9 cellular contexts compared by ENCODE assay signal in genomic region chr11:83035070-83035854, GRCh38. TPM values are rescaled to one million over a fixed set of nuclear protein-coding genes. Genes with fewer than 3 reads are reported as not detected.
A peak's percentile ranks its signal among the peaks of the same experiment; 100 is the strongest.
DNase-seq lines count a peak whose midpoint lies in the region; ATAC-seq and TF ChIP-seq lines count a peak whose summit lies in the region.
"Had no signal": no experiment of that assay in that cellular context is flagged by ENCODE, and none has a peak within 500 bp of the region (broad histone marks: within the 10 kb centered on the region; RNA-seq: fewer than 3 reads in every experiment).

No MANE protein-coding gene starts in this region.

- intact Hi-C loops in A673 (cut with micrococcal nuclease; ENCODE audit: unreplicated experiment), result no loop called here
- intact Hi-C loops in heart right ventricle (cut with DNase I), result loop anchor here in 2 of 10 donors (2.0 to 10.0 kb wide), 2 partner anchors 36 to 50 kb away; partner anchors contain the start of gene RAB30 (in 1 of the 2)

- H4K20me1 ChIP-seq in GM23248 (ENCODE audit: insufficient read depth), result no peaks in the 10 kb centered on the region

- H3K4me1 ChIP-seq in A673 (ENCODE audit: insufficient read depth, low read length, poor library complexity, severe bottlenecking) (peaks cover 32% of the 10 kb centered on the region), GM23248 (ENCODE audit: insufficient read depth) (peaks cover 51% of the 10 kb centered on the region), heart right ventricle (peaks cover 2 to 78% (median 58%) of the 10 kb centered on the region in 9 donors)

- H3K27ac ChIP-seq in A673 (ENCODE audit: low read depth, low read length, poor library complexity, severe bottlenecking) (no peak overlapping the region), GM23248 (no peak overlapping the region), heart right ventricle (peak overlapping the region; percentile 32 to 89 (median 80))

- no peaks in the 10 kb centered on the region for H3K9me3 ChIP-seq in A673 (ENCODE audit: low read depth, low read length, poor library complexity, severe bottlenecking)
- no peaks in the 10 kb centered on the region for H3K9me3 ChIP-seq in GM23248 (ENCODE audit: low read depth)
- no peaks in the 10 kb centered on the region for H3K9me3 ChIP-seq in heart right ventricle

- H3K4me3 Mint-ChIP-seq in mesothelial cell of epicardium, result no peak overlapping the region

- POLR2A ChIA-PET in A673 (lab: Charles Lee; ENCODE audit: low non-redundant PET), result no interaction called here

- H3K4me3 ChIP-seq in A673 (ENCODE audit: low read depth, low read length, poor library complexity, severe bottlenecking) (no peak overlapping the region), GM23248 (peak overlapping the region; percentile 62), heart right ventricle (no peak overlapping the region)

- 60 to 61% methylated on average over 6 of the region's 6 CpGs for WGBS in GM23248 (ENCODE audit: low coverage in 1 of 2, low lambda C conversion rate in 2 of 2, missing lambda C conversion rate in 2 of 2), 2 experiments
- 63 to 65% methylated on average over 6 of the region's 6 CpGs for WGBS in heart right ventricle, 2 donors

- H3K4me2 ChIP-seq in GM23248 (ENCODE audit: unreplicated experiment), result no peak overlapping the region

- no peaks in the 10 kb centered on the region for H3K9me2 ChIP-seq in GM23248 (ENCODE audit: insufficient read depth)

- H3K27ac Mint-ChIP-seq in mesothelial cell of epicardium, result no peak overlapping the region

- H3K9ac ChIP-seq in GM23248, result no peak overlapping the region

- H3K27me3 Mint-ChIP-seq in mesothelial cell of epicardium (ENCODE audit: low read depth), result no peaks in the 10 kb centered on the region

- no peaks in the 10 kb centered on the region for H3K36me3 ChIP-seq in A673 (ENCODE audit: insufficient read depth, low read length, poor library complexity, severe bottlenecking)
- H3K36me3 ChIP-seq in GM23248 (ENCODE audit: low read depth), result no peaks in the 10 kb centered on the region
- H3K36me3 ChIP-seq in heart right ventricle, result no peaks in the 10 kb centered on the region

- peak in 6 of 8 donors; percentile 14 to 41 (median 28) for ATAC-seq in heart right ventricle

- no peaks in the 10 kb centered on the region for H3K9me3 Mint-ChIP-seq in mesothelial cell of epicardium

- peaks cover 31% of the 10 kb centered on the region for H3K4me1 Mint-ChIP-seq in mesothelial cell of epicardium

- no peak for TF ChIP-seq CTCF in A673 (conservative IDR thresholded peaks at IDR 0.05; ENCODE audit: low read depth, low read length)
- no peak for TF ChIP-seq CTCF in heart right ventricle (IDR thresholded peaks at IDR 0.05)
- no peak for TF ChIP-seq CTCF in mesothelial cell of epicardium (IDR thresholded peaks at IDR 0.05; ENCODE audit: unreplicated experiment)

- CTCF ChIA-PET in A673 (lab: Charles Lee), result no interaction called here

- DNase-seq in A673 (ENCODE audit: low spot score) (peak; percentile 54), GM23248 (peak; percentile 67), SK-MEL-5 (ENCODE audit: low read depth, low spot score) (peak; percentile 41), heart right ventricle (no peak), mesothelial cell of epicardium (ENCODE audit: low spot score in 2 of 2, unreplicated experiment in 2 of 2) (no peak)
- no peak for DNase-seq in stimulated activated naive CD4-positive, alpha-beta T cell (lab: John Stamatoyannopoulos, UW)
- DNase-seq in stimulated activated CD4-positive, alpha-beta T cell treated with anti-CD3 and anti-CD28 coated beads, Interleukin-2, amount 100 ng/mL, for 48 hours, result no peak
- no peak for DNase-seq in stimulated activated CD4-positive, alpha-beta T cell treated with anti-CD3 and anti-CD28 coated beads, Interleukin-12 subunit alpha, Interleukin-12 subunit beta, amount 100 ng/mL, for 4 hours
- DNase-seq: kidney glomerular epithelial cell had no signal

- H3K27me3 ChIP-seq in A673 (replicated peaks; ENCODE audit: insufficient read depth, low read depth, low read length, poor library complexity), result no peaks in the 10 kb centered on the region
- no peaks in the 10 kb centered on the region for H3K27me3 ChIP-seq in GM23248 (replicated peaks; ENCODE audit: insufficient read depth)
- H3K27me3 ChIP-seq in heart right ventricle, result no peaks in the 10 kb centered on the region

- H3K36me3 Mint-ChIP-seq in mesothelial cell of epicardium, result no peaks in the 10 kb centered on the region

- in situ Hi-C loops in GM23248 (cut with MboI), result no loop called here
- in situ Hi-C loops in SK-MEL-5 (cut with HindIII; ENCODE audit: low pct_unique_long_range_greater_than_20kb, low sequenced_read_pairs), result no loop called here

- H3K79me2 ChIP-seq in GM23248 (ENCODE audit: insufficient read depth), result peaks cover 78% of the 10 kb centered on the region

- no peak overlapping the region for H2AFZ ChIP-seq in GM23248

- BruUV-seq in A673 (replicated peaks; lab: Mats Ljungman, UMichigan), result no TSS peak

- H3F3A ChIP-seq in GM23248 (ENCODE audit: insufficient read depth), result peaks cover 37% of the 10 kb centered on the region

RNA-seq across cellular contexts. Expression of gene RAB30, which starts 36.4 kb away (rescaled TPM):
- total RNA-seq in A673 (2021) (11.6 and 15.0 TPM in 2 replicates), heart right ventricle (10 to 100 TPM; 20.2 to 29.4 (median 22.0) TPM), mesothelial cell of epicardium (7.6 to 10.3 TPM (median 9.9 TPM) in 3 replicates)
- 9.7 and 10.6 TPM in 2 replicates for total RNA-seq in GM23248 (2014; rRNA removed; shearing (Covaris generic))
- polyA plus RNA-seq in GM23248 (2016; fragmentation: Nextera tagmentation; extraction: Ambion mirVana) (12.1 and 14.0 TPM in 2 replicates), heart right ventricle (1 to 10 TPM; 2.5 to 5.3 TPM)
- 3.6 and 4.7 TPM in 2 replicates for total RNA-seq in SK-MEL-5 (2014; rRNA removed; shearing (Covaris generic))
- 2.5 and 3.0 TPM in 2 replicates for polyA plus RNA-seq in SK-MEL-5 (2015; cell fraction: cytosol; rRNA removed)
- 2.7 and 5.8 TPM in 2 replicates for polyA plus RNA-seq in SK-MEL-5 (2015; cell fraction: nucleus; rRNA removed)

Comparison
In these comparisons a context has a peak if more than half of its experiments do, and no peak if none do; other contexts are left out.
1. DNase-seq: peak in A673 (single experiment), GM23248 (single experiment) and SK-MEL-5 (single experiment); none in heart right ventricle (0 of 2), stimulated activated naive CD4-positive, alpha-beta T cell (0 of 6), stimulated activated CD4-positive, alpha-beta T cell treated with anti-CD3 and anti-CD28 coated beads, Interleukin-2, amount 100 ng/mL, for 48 hours (0 of 2), mesothelial cell of epicardium (0 of 2) and stimulated activated CD4-positive, alpha-beta T cell treated with anti-CD3 and anti-CD28 coated beads, Interleukin-12 subunit alpha, Interleukin-12 subunit beta, amount 100 ng/mL, for 4 hours (single experiment).
2. H3K27ac ChIP-seq: peak in heart right ventricle (10 of 10); none in A673 (single experiment) and GM23248 (single experiment).